In genomic region chr7:44259547-44260457, GRCh38 we compare ENCODE assay signal across 8 cellular contexts. TPM values are rescaled to one million over a fixed set of nuclear protein-coding genes. Genes with fewer than 3 reads are reported as not detected.
DNase-seq lines count a peak whose midpoint lies in the region; ATAC-seq and TF ChIP-seq lines count a peak whose summit lies in the region.

No MANE protein-coding gene starts in this region.

- no peak overlapping the region for H2AFZ ChIP-seq in OCI-LY7 (ENCODE audit: low read length)

- CTCF ChIA-PET in OCI-LY7 (lab: Charles Lee; ENCODE audit: unreplicated experiment) = no interaction called here

- H3K9me3 ChIP-seq in MG63 (no peaks in the 10 kb centered on the region), OCI-LY7 (ENCODE audit: low read length) (no peaks in the 10 kb centered on the region)

- no peak overlapping the region for H3K4me3 Mint-ChIP-seq in effector memory CD8-positive, alpha-beta T cell

- peaks cover 2% of the 10 kb centered on the region for H3K36me3 Mint-ChIP-seq in effector memory CD8-positive, alpha-beta T cell (ENCODE audit: insufficient read depth)

- peaks cover 0 to 25% of the 10 kb centered on the region in 2 donors for H3K27me3 Mint-ChIP-seq in effector memory CD8-positive, alpha-beta T cell

- peaks cover 14% of the 10 kb centered on the region for H3K4me1 ChIP-seq in OCI-LY7 (ENCODE audit: insufficient read depth, low read length, poor library complexity, severe bottlenecking)

- ATAC-seq in effector memory CD8-positive, alpha-beta T cell (replicated peaks) = no peak
- ATAC-seq in HG02970 (IDR thresholded peaks at IDR 0.05; ENCODE audit: low FRiP score, unreplicated experiment) (no peak), GM19452 (IDR thresholded peaks at IDR 0.05; ENCODE audit: unreplicated experiment) (no peak)

- H3K9me3 Mint-ChIP-seq in effector memory CD8-positive, alpha-beta T cell = no peaks in the 10 kb centered on the region

- H3K27me3 ChIP-seq in MG63 = no peaks in the 10 kb centered on the region

- intact Hi-C loops in OCI-LY7 (cut with micrococcal nuclease; ENCODE audit: unreplicated experiment) = no loop called here

- BruUV-seq in OCI-LY7 (replicated peaks; lab: Mats Ljungman, UMichigan) = no TSS peak

- H3K4me3 ChIP-seq in MG63 (no peak overlapping the region), OCI-LY7 (ENCODE audit: low read depth, low read length, poor library complexity, severe bottlenecking) (no peak overlapping the region)

- H3K36me3 ChIP-seq in MG63 = no peaks in the 10 kb centered on the region
- no peaks in the 10 kb centered on the region for H3K36me3 ChIP-seq in OCI-LY7 (ENCODE audit: insufficient read depth, low read length)

- TF ChIP-seq CTCF in OCI-LY7 (conservative IDR thresholded peaks at IDR 0.05; ENCODE audit: low read length) = no peak

- DNase-seq in AG08395 (ENCODE audit: low spot score) (peak; percentile 94), MG63 (peak; percentile 93), midbrain (lab: John Stamatoyannopoulos, UW) (peak; percentile 42), GM19240 (ENCODE audit: insufficient read length, low spot score) (no peak), OCI-LY7 (ENCODE audit: low spot score) (no peak)
- DNase-seq in effector memory CD8-positive, alpha-beta T cell = no peak

- peaks cover 14 to 16% of the 10 kb centered on the region in 2 donors for H3K4me1 Mint-ChIP-seq in effector memory CD8-positive, alpha-beta T cell (ENCODE audit: low read depth in 2 of 2)

- H3K4me2 ChIP-seq in OCI-LY7 (ENCODE audit: low read length) = no peak overlapping the region

- no peaks in the 10 kb centered on the region for H3K9me2 ChIP-seq in OCI-LY7 (ENCODE audit: insufficient read depth, low read length)

- POLR2A ChIA-PET in OCI-LY7 (lab: Charles Lee) = no interaction called here

- no peak overlapping the region for H3K27ac ChIP-seq in OCI-LY7 (ENCODE audit: low read depth, low read length, poor library complexity, severe bottlenecking)

- H3K27ac Mint-ChIP-seq in effector memory CD8-positive, alpha-beta T cell = peak overlapping the region; percentile 56 to 83

- H3K79me2 ChIP-seq in OCI-LY7 (ENCODE audit: insufficient read depth, low read depth, low read length) = no peaks in the 10 kb centered on the region

- no peaks in the 10 kb centered on the region for H4K20me1 ChIP-seq in OCI-LY7 (ENCODE audit: insufficient read depth, low read length)

RNA-seq across cellular contexts. Expression of gene YKT6, which starts 59.0 kb away (rescaled TPM):
- total RNA-seq in MG63 (2014; rRNA removed; shearing (Covaris generic); ENCODE audit: low replicate concordance) = 121 and 140 TPM in 2 replicates
- 41.1 and 50.6 TPM in 2 replicates for total RNA-seq in OCI-LY7 (2014; rRNA removed; shearing (Covaris generic))
- 70.5 and 74.2 TPM in 2 replicates for total RNA-seq in OCI-LY7 (2022)

Comparison
In these comparisons a context has a peak if more than half of its experiments do, and no peak if none do; other contexts are left out.
1. DNase-seq: peak in AG08395 (single experiment), MG63 (single experiment) and midbrain (single experiment); none in effector memory CD8-positive, alpha-beta T cell (0 of 3), GM19240 (single experiment) and OCI-LY7 (single experiment).